In genomic region chr5:55227738-55228430, GRCh38 we compare ENCODE assay signal across 11 cellular contexts. TPM values are rescaled to one million over a fixed set of nuclear protein-coding genes. Genes with fewer than 3 reads are reported as not detected.
DNase-seq lines count a peak whose midpoint lies in the region; ATAC-seq and TF ChIP-seq lines count a peak whose summit lies in the region.
"Had no signal": no experiment of that assay in that cellular context is flagged by ENCODE, and none has a peak within 500 bp of the region (broad histone marks: within the 10 kb centered on the region; RNA-seq: fewer than 3 reads in every experiment).

No MANE protein-coding gene starts in this region.

- no peak overlapping the region for H3K9ac ChIP-seq in iPS-20b (ENCODE audit: low read depth, low read length)

- no peak for TF ChIP-seq EP300 in suprapubic skin (IDR thresholded peaks at IDR 0.05)

- H3K9me3 ChIP-seq in iPS-20b (ENCODE audit: insufficient read depth, low read depth, low read length) (peaks cover 17% of the 10 kb centered on the region; the same call in 1 of the 2 replicates), suprapubic skin (no peaks in the 10 kb centered on the region)

- H3K27ac Mint-ChIP-seq in activated CD4-positive, alpha-beta T cell treated with anti-CD3 and anti-CD28 coated beads, Interleukin-2, amount 10 ng/mL, durations not matched to agents 7 days and 5 days: peak overlapping the region; percentile 13
- no peak overlapping the region for H3K27ac Mint-ChIP-seq in WTC11

- POLR2A ChIA-PET in activated CD4-positive, alpha-beta T cell treated with anti-CD3 and anti-CD28 coated beads, Interleukin-2, amount 10 ng/mL, durations not matched to agents 7 days and 5 days (lab: Charles Lee): no interaction called here
- POLR2A ChIA-PET in WTC11 (lab: Charles Lee): no interaction called here

- no peak for TF ChIP-seq POLR2A in suprapubic skin (IDR thresholded peaks at IDR 0.05)

- peaks cover 1% of the 10 kb centered on the region for H3K36me3 Mint-ChIP-seq in activated CD4-positive, alpha-beta T cell treated with anti-CD3 and anti-CD28 coated beads, Interleukin-2, amount 10 ng/mL, durations not matched to agents 7 days and 5 days (ENCODE audit: low read depth)
- no peaks in the 10 kb centered on the region for H3K36me3 Mint-ChIP-seq in WTC11

- H3K36me3 ChIP-seq in iPS-20b (ENCODE audit: insufficient read depth, low read depth, low read length): no peaks in the 10 kb centered on the region
- H3K36me3 ChIP-seq in suprapubic skin: no peaks in the 10 kb centered on the region

- no peak for ATAC-seq in WTC11

- H3K4me1 ChIP-seq in iPS-20b (ENCODE audit: insufficient read depth, low read length) (peaks cover 3% of the 10 kb centered on the region; the same call in 1 of the 2 replicates), suprapubic skin (peaks cover 35% of the 10 kb centered on the region)

- no peaks in the 10 kb centered on the region for H3K9me3 Mint-ChIP-seq in activated CD4-positive, alpha-beta T cell treated with anti-CD3 and anti-CD28 coated beads, Interleukin-2, amount 10 ng/mL, durations not matched to agents 7 days and 5 days
- H3K9me3 Mint-ChIP-seq in WTC11: no peaks in the 10 kb centered on the region

- H3K4me3 Mint-ChIP-seq in activated CD4-positive, alpha-beta T cell treated with anti-CD3 and anti-CD28 coated beads, Interleukin-2, amount 10 ng/mL, durations not matched to agents 7 days and 5 days: peak overlapping the region; percentile 54
- peak overlapping the region; percentile 72 for H3K4me3 Mint-ChIP-seq in WTC11

- TF ChIP-seq CTCF in WTC11 (IDR thresholded peaks at IDR 0.05) (no peak), suprapubic skin (IDR thresholded peaks at IDR 0.05) (no peak)

- DNase-seq in activated CD4-positive, alpha-beta T cell treated with anti-CD3 and anti-CD28 coated beads, Interleukin-2, amount 10 ng/mL, durations not matched to agents 7 days and 5 days: no peak
- no peak for DNase-seq in activated CD4-positive, alpha-beta T cell treated with anti-CD3 and anti-CD28 coated beads, Interleukin-2, amount 50 U/mL, for 48 hours
- no peak for DNase-seq in WTC11 (ENCODE audit: low spot score)
- no peak for DNase-seq in suprapubic skin (ENCODE audit: low spot score in 2 of 2)
- DNase-seq in HK-2 (ENCODE audit: unreplicated experiment): no peak
- DNase-seq in kidney tubule cell (ENCODE audit: low spot score): no peak
- DNase-seq in NCI-H1694 treated with DMSO at 0.1 percent for 48 hours (lab: John Stamatoyannopoulos, UW): no peak

- peaks cover 45% of the 10 kb centered on the region for H3K4me1 Mint-ChIP-seq in activated CD4-positive, alpha-beta T cell treated with anti-CD3 and anti-CD28 coated beads, Interleukin-2, amount 10 ng/mL, durations not matched to agents 7 days and 5 days
- H3K4me1 Mint-ChIP-seq in WTC11: peaks cover 36% of the 10 kb centered on the region

- CTCF ChIA-PET in activated CD4-positive, alpha-beta T cell treated with anti-CD3 and anti-CD28 coated beads, Interleukin-2, amount 10 ng/mL, durations not matched to agents 7 days and 5 days (lab: Charles Lee): no interaction called here
- CTCF ChIA-PET in WTC11 (lab: Charles Lee): interaction anchor here (1.0 to 2.1 kb wide), 3 partner anchors 8 to 55 kb away, joined by 4 to 7 read pairs (median 5); partner anchors contain the start of gene CDC20B

- no peak overlapping the region for H3K27ac ChIP-seq in iPS-20b (ENCODE audit: low read length)
- H3K27ac ChIP-seq in suprapubic skin: no peak overlapping the region

- WGBS in suprapubic skin: 14% methylated on average over 25 of the region's 25 CpGs

- H3K27me3 Mint-ChIP-seq in activated CD4-positive, alpha-beta T cell treated with anti-CD3 and anti-CD28 coated beads, Interleukin-2, amount 10 ng/mL, durations not matched to agents 7 days and 5 days: peaks cover 90% of the 10 kb centered on the region
- peaks cover 99% of the 10 kb centered on the region for H3K27me3 Mint-ChIP-seq in WTC11 (ENCODE audit: low read depth)

- peaks cover 100% of the 10 kb centered on the region for H3K27me3 ChIP-seq in iPS-20b (ENCODE audit: insufficient read depth, low read length)
- peaks cover 100% of the 10 kb centered on the region for H3K27me3 ChIP-seq in suprapubic skin

- peak overlapping the region; percentile 63 for H3K4me3 ChIP-seq in iPS-20b (ENCODE audit: low read length)
- peak overlapping the region; percentile 45 for H3K4me3 ChIP-seq in suprapubic skin

TF ChIP-seq in WTC11, 78 proteins besides CTCF, POLR2A, EP300 and RAD21:
- TF ChIP-seq MLX (CRISPR knock-in tag; IDR thresholded peaks at IDR 0.05) (no peak), PRDM15 (CRISPR knock-in tag; IDR thresholded peaks at IDR 0.05) (peak; percentile 61)

RNA-seq across cellular contexts. Expression of gene MCIDAS, which starts 0.8 kb away (rescaled TPM):
- total RNA-seq in activated CD4-positive, alpha-beta T cell treated with anti-CD3 and anti-CD28 coated beads, Interleukin-2, amount 10 ng/mL, durations not matched to agents 7 days and 5 days: not detected
- total RNA-seq in WTC11 (2021): 0.20 TPM in 1 of 3 replicates, not detected in the others
- not detected for total RNA-seq in suprapubic skin
- total RNA-seq: T-helper 1 cell treated with Interleukin-12 subunit alpha and Interleukin-12 subunit beta and Interleukin-4 antibody, amounts not matched to agents 30 ng/mL and 1 ng/mL, for 36 hours; temporal lobe had no signal

RNA-seq across cellular contexts. Expression of gene CCNO, which starts 5.5 kb away (rescaled TPM):
- not detected for total RNA-seq in activated CD4-positive, alpha-beta T cell treated with anti-CD3 and anti-CD28 coated beads, Interleukin-2, amount 10 ng/mL, durations not matched to agents 7 days and 5 days
- total RNA-seq in WTC11 (2021) (0.14 to 0.44 TPM (median 0.24 TPM) in 3 replicates), suprapubic skin (1 to 10 TPM; 1.0 to 3.8 (median 2.4) TPM)
- total RNA-seq: T-helper 1 cell treated with Interleukin-12 subunit alpha and Interleukin-12 subunit beta and Interleukin-4 antibody, amounts not matched to agents 30 ng/mL and 1 ng/mL, for 36 hours; temporal lobe had no signal

RNA-seq across cellular contexts. Expression of gene CDC20B, which starts 54.9 kb away (rescaled TPM):
- under 1 TPM in 1 of 2 experiments, not detected in 1; 0.12 TPM for total RNA-seq in activated CD4-positive, alpha-beta T cell treated with anti-CD3 and anti-CD28 coated beads, Interleukin-2, amount 10 ng/mL, durations not matched to agents 7 days and 5 days
- total RNA-seq in WTC11 (2021): not detected in 3 replicates
- not detected for total RNA-seq in suprapubic skin
- total RNA-seq: Daoy had no signal
